8 cellular contexts compared by ENCODE assay signal in the genomic region with DNA sequence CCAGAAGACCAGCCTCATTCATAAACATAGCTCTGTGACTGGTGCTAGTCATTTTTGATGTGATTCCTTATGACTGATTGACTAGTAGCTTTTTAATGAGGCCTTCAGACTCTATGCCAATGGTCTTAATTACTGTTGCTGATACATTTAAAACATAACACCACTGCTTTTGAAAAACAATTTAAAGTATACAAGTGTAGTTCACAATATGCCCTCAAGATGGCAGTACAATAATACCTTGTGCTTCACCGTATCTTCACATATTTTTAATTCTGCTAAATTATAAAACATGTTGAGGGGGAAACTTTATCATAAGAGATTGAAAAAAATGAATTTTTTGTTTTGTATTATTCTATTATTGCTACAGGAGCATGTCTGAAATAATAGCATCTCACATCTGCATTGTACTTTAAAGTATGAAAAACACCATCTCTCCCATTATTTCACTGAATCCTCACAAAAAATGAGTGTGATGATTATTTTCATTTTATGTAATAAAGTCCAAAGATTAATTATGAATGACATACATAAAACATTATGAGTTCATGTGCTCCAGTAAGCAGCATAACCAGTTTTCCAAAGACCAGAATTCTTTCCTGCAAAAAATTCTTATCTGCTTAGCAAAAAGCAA. TPM values are rescaled to one million over a fixed set of nuclear protein-coding genes. Genes with fewer than 3 reads are reported as not detected.
DNase-seq lines count a peak whose midpoint lies in the region; ATAC-seq, FAIRE-seq and TF ChIP-seq lines count a peak whose summit lies in the region.

No MANE protein-coding gene starts in this region.

- H3K4me3 Mint-ChIP-seq in CD4-positive, alpha-beta T cell: no peak overlapping the region

- CTCF ChIA-PET in CD4-positive, alpha-beta T cell (lab: Charles Lee): interaction anchor here (0.8 to 1.5 kb wide), 2 partner anchors 16 to 149 kb away, joined by 3 to 4 read pairs; no protein-coding TSS in a partner anchor

- no peak for DNase-seq in CD4-positive, alpha-beta T cell
- peak; percentile 31 for DNase-seq in GM23248
- peak; percentile 45 for DNase-seq in SKM-1 (lab: John Stamatoyannopoulos, UW; ENCODE audit: unreplicated experiment)
- DNase-seq in frontal cortex (ENCODE audit: low spot score in 2 of 2): peak in 1 of 2 donors; percentile 6
- peak; percentile 18 for DNase-seq in smooth muscle cell of the brain vasculature (ENCODE audit: low read depth, low spot score)
- DNase-seq in activated CD8-positive, alpha-beta memory T cell treated with anti-CD3 and anti-CD28 coated beads, Interleukin-2, amount 50 U/mL, for 48 hours: no peak
- no peak for DNase-seq in NCI-H187 treated with DMSO at 0.1 percent for 48 hours (lab: John Stamatoyannopoulos, UW)

- H3K27me3 Mint-ChIP-seq in CD4-positive, alpha-beta T cell: peaks cover 30% of the 10 kb centered on the region

- H4K20me1 ChIP-seq in GM23248 (ENCODE audit: insufficient read depth): no peaks in the 10 kb centered on the region

- TF ChIP-seq CTCF in CD4-positive, alpha-beta T cell (IDR thresholded peaks at IDR 0.05): peak; percentile 88

- no peaks in the 10 kb centered on the region for H3K79me2 ChIP-seq in GM23248 (ENCODE audit: insufficient read depth)

- H3K9ac ChIP-seq in GM23248: no peak overlapping the region

- intact Hi-C loops in CD4-positive, alpha-beta T cell (cut with DNase I, micrococcal nuclease): loop anchor here (1.0 to 5.0 kb wide), 2 partner anchors 149 to 847 kb away; a partner anchor contains a TSS

- no peak overlapping the region for H3K27ac Mint-ChIP-seq in CD4-positive, alpha-beta T cell

- no peak overlapping the region for H3K4me2 ChIP-seq in GM23248 (ENCODE audit: unreplicated experiment)

- H3K36me3 ChIP-seq in GM23248 (ENCODE audit: low read depth): no peaks in the 10 kb centered on the region

- POLR2A ChIA-PET in CD4-positive, alpha-beta T cell (lab: Charles Lee): no interaction called here

- FAIRE-seq in frontal cortex (lab: Jason Lieb, UNC): peak; percentile 85

- no peak overlapping the region for H3K4me3 ChIP-seq in GM23248

- no peak overlapping the region for H3K27ac ChIP-seq in CD4-positive, alpha-beta T cell (ENCODE audit: low read depth, low read length)
- no peak overlapping the region for H3K27ac ChIP-seq in GM23248

- no peaks in the 10 kb centered on the region for H3K36me3 Mint-ChIP-seq in CD4-positive, alpha-beta T cell (ENCODE audit: low read depth)

- H3K4me1 ChIP-seq in GM23248 (ENCODE audit: insufficient read depth): peaks cover 4% of the 10 kb centered on the region

- ATAC-seq in CD4-positive, alpha-beta T cell (ENCODE audit: poor library complexity): peak; percentile 39
- no peak for ATAC-seq in GM21786 (IDR thresholded peaks at IDR 0.05; ENCODE audit: unreplicated experiment)

- no peaks in the 10 kb centered on the region for H3K9me3 Mint-ChIP-seq in CD4-positive, alpha-beta T cell

- H3F3A ChIP-seq in GM23248 (ENCODE audit: insufficient read depth): peaks cover 7% of the 10 kb centered on the region; the same call in 1 of the 2 replicates

- in situ Hi-C loops in GM23248 (cut with MboI): loop anchor here (10.0 to 25.0 kb wide), 2 partner anchors 150 to 852 kb away; a partner anchor contains a TSS

- no peaks in the 10 kb centered on the region for H3K4me1 Mint-ChIP-seq in CD4-positive, alpha-beta T cell (ENCODE audit: low read depth)

- H3K27me3 ChIP-seq in CD4-positive, alpha-beta T cell (ENCODE audit: control insufficient read depth, insufficient read depth, low read length): peaks cover 8% of the 10 kb centered on the region
- H3K27me3 ChIP-seq in GM23248 (replicated peaks; ENCODE audit: insufficient read depth): peaks cover 12% of the 10 kb centered on the region

- H3K9me2 ChIP-seq in GM23248 (ENCODE audit: insufficient read depth): no peaks in the 10 kb centered on the region

- 0% methylated on average over 1 of the region's 1 CpG for WGBS in GM23248 (ENCODE audit: low coverage in 1 of 2, low lambda C conversion rate in 2 of 2, missing lambda C conversion rate in 2 of 2), 2 experiments

- no peak overlapping the region for H2AFZ ChIP-seq in GM23248

- H3K9me3 ChIP-seq in CD4-positive, alpha-beta T cell (ENCODE audit: control insufficient read depth, low read length): no peaks in the 10 kb centered on the region
- no peaks in the 10 kb centered on the region for H3K9me3 ChIP-seq in GM23248 (ENCODE audit: low read depth)

RNA-seq across cellular contexts. Expression of a gene that starts 55.1 kb away (rescaled TPM):
- total RNA-seq in CD4-positive, alpha-beta T cell: not detected
- total RNA-seq in GM23248 (2014; rRNA removed; shearing (Covaris generic)): not detected in 2 replicates
- polyA plus RNA-seq in GM23248 (2016; fragmentation: Nextera tagmentation; extraction: Ambion mirVana): not detected in 2 replicates
- total RNA-seq in frontal cortex: not detected

Comparison
In these comparisons a context has a peak if more than half of its experiments do, and no peak if none do; other contexts are left out.
1. DNase-seq: peak in GM23248 (single experiment), SKM-1 (single experiment) and smooth muscle cell of the brain vasculature (single experiment); none in CD4-positive, alpha-beta T cell (0 of 10), activated CD8-positive, alpha-beta memory T cell treated with anti-CD3 and anti-CD28 coated beads, Interleukin-2, amount 50 U/mL, for 48 hours (single experiment) and NCI-H187 treated with DMSO at 0.1 percent for 48 hours (single experiment).